8 cellular contexts compared by ENCODE assay signal in the genomic region with DNA sequence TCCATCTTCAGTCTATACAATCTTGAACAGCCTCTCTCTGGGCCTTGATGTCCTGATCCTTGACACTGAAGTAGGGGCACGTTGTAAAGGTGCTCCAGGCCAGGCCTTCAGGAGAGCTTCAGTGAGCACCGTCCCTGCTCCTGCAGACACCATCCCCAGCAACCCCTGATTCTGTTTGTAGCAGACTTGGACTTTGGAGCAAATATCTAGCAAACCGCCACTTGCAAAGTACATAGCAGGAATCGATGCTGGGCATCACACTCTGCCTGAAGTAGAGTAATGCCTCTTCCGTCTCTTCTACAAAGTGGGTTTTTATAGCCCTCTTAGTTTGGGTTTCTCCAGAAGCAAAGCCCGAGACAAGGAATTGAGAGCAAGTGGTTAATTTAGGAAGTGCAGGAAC.
"Had no signal": no experiment of that assay in that cellular context is flagged by ENCODE, and none has a peak within 500 bp of the region (broad histone marks: within the 10 kb centered on the region; RNA-seq: fewer than 3 reads in every experiment).

No MANE protein-coding gene starts in this region.

- ATAC-seq: GM23338, K562 had no signal

- H2AFZ ChIP-seq: GM23338 had no signal

- FAIRE-seq: H1, H54, HTR-8/SVneo, K562 had no signal

- H3K4me2 ChIP-seq: GM23338 had no signal

- DNase-seq: H9, HCEC 1CT, KG1 had no signal

- H3K4me3 ChIP-seq: GM23338, K562 had no signal
